ENCODE assay signal across 26 cellular contexts in genomic region chr14:74419086-74419485, GRCh38. TPM values are rescaled to one million over a fixed set of nuclear protein-coding genes. Genes with fewer than 3 reads are reported as not detected.
DNase-seq lines count a peak whose midpoint lies in the region; ATAC-seq, FAIRE-seq and TF ChIP-seq lines count a peak whose summit lies in the region.
"Had no signal": no experiment of that assay in that cellular context is flagged by ENCODE, and none has a peak within 500 bp of the region (broad histone marks: within the 10 kb centered on the region; RNA-seq: fewer than 3 reads in every experiment).

No MANE protein-coding gene starts in this region.

- no peaks in the 10 kb centered on the region for H3K9me3 Mint-ChIP-seq in neural progenitor cell
- no peaks in the 10 kb centered on the region for H3K9me3 Mint-ChIP-seq in activated T-helper 2 cell treated with anti-CD3 and anti-CD28 coated beads, Interferon-gamma antibody, Interleukin-2, Interleukin-4, amounts not matched to agents 10 μg/mL and 5 μg/mL and 100 μg/mL, durations not matched to agents 14 hours and 24 hours and 36 hours
- H3K9me3 Mint-ChIP-seq: CD14-positive monocyte had no signal

- H3K79me2 ChIP-seq in neural progenitor cell (ENCODE audit: low read depth), result no peaks in the 10 kb centered on the region

- no peak overlapping the region for H3K27ac Mint-ChIP-seq in neural progenitor cell
- H3K27ac Mint-ChIP-seq in activated T-helper 2 cell treated with anti-CD3 and anti-CD28 coated beads, Interferon-gamma antibody, Interleukin-2, Interleukin-4, amounts not matched to agents 10 μg/mL and 5 μg/mL and 100 μg/mL, durations not matched to agents 14 hours and 24 hours and 36 hours, result no peak overlapping the region
- H3K27ac Mint-ChIP-seq: CD14-positive monocyte; CD4-positive, alpha-beta T cell; CD8-positive, alpha-beta memory T cell had no signal

- WGBS in small intestine, 3 donors, result 22 to 46% (median 30%) methylated on average over 5 of the region's 5 CpGs

- no peak overlapping the region for H3K4me3 Mint-ChIP-seq in neural progenitor cell
- no peak overlapping the region for H3K4me3 Mint-ChIP-seq in activated T-helper 2 cell treated with anti-CD3 and anti-CD28 coated beads, Interferon-gamma antibody, Interleukin-2, Interleukin-4, amounts not matched to agents 10 μg/mL and 5 μg/mL and 100 μg/mL, durations not matched to agents 14 hours and 24 hours and 36 hours (ENCODE audit: low read depth)
- H3K4me3 Mint-ChIP-seq: CD14-positive monocyte; CD4-positive, alpha-beta T cell; CD8-positive, alpha-beta memory T cell had no signal

- DNase-seq in HTR-8/SVneo (ENCODE audit: insufficient read length, low spot score) (no peak), OCI-M1 (lab: John Stamatoyannopoulos, UW) (peak; percentile 4), neural progenitor cell (ENCODE audit: low spot score) (no peak), small intestine (no peak)
- no peak for DNase-seq in activated T-helper 2 cell treated with anti-CD3 and anti-CD28 coated beads, Interferon-gamma antibody, Interleukin-2, Interleukin-4, amounts not matched to agents 10 μg/mL and 5 μg/mL and 100 μg/mL, durations not matched to agents 14 hours and 24 hours and 36 hours (ENCODE audit: low spot score)
- DNase-seq: 8988T; ACHN; AML-193; BE2C; CD4-positive, alpha-beta T cell; CD8-positive, alpha-beta memory T cell; DMS 273 treated with DMSO at 0.1 percent for 48 hours; DMS79; EL; GDM1; GM23248; H7; HCEC 1CT had no signal

- H3K27ac ChIP-seq in neural progenitor cell, result no peak overlapping the region
- H3K27ac ChIP-seq in small intestine (ENCODE audit: low read depth in 1 of 2, low read length in 1 of 2), result no peak overlapping the region
- H3K27ac ChIP-seq: A549; BLaER1 treated with 17β-estradiol and CSF1 and Interleukin-3, amounts not matched to agents 10 nM and 100 nM; GM23248 had no signal

- H3K4me3 ChIP-seq in neural progenitor cell (no peak overlapping the region), small intestine (ENCODE audit: low read depth in 1 of 2, low read length in 2 of 2) (no peak overlapping the region)
- H3K4me3 ChIP-seq: A549; BLaER1 treated with 17β-estradiol and CSF1 and Interleukin-3, amounts not matched to agents 10 nM and 100 nM; GM12878; GM23248 had no signal

- H3K4me1 ChIP-seq in neural progenitor cell, result peaks cover 48% of the 10 kb centered on the region
- no peaks in the 10 kb centered on the region for H3K4me1 ChIP-seq in small intestine (ENCODE audit: control insufficient read depth in 2 of 2, insufficient read depth in 1 of 2, low read depth in 1 of 2, low read length in 1 of 2)
- H3K4me1 ChIP-seq: A549, BE2C had no signal

- peaks cover 9% of the 10 kb centered on the region for H3K27me3 Mint-ChIP-seq in neural progenitor cell (ENCODE audit: insufficient read depth, low read depth)
- H3K27me3 Mint-ChIP-seq in activated T-helper 2 cell treated with anti-CD3 and anti-CD28 coated beads, Interferon-gamma antibody, Interleukin-2, Interleukin-4, amounts not matched to agents 10 μg/mL and 5 μg/mL and 100 μg/mL, durations not matched to agents 14 hours and 24 hours and 36 hours (ENCODE audit: low read depth), result peaks cover 14% of the 10 kb centered on the region

- H3K27me3 ChIP-seq in neural progenitor cell (peaks cover 2% of the 10 kb centered on the region), small intestine (ENCODE audit: control insufficient read depth in 2 of 2, insufficient read depth in 2 of 2, low read length in 2 of 2) (peaks cover 3 to 14% of the 10 kb centered on the region in 2 donors)
- H3K27me3 ChIP-seq: BLaER1 treated with 17β-estradiol and CSF1 and Interleukin-3, amounts not matched to agents 10 nM and 100 nM had no signal

- no peak for TF ChIP-seq CTCF in neural progenitor cell (IDR thresholded peaks at IDR 0.05)

- H4K20me1 ChIP-seq in neural progenitor cell (ENCODE audit: low read depth), result no peaks in the 10 kb centered on the region

- intact Hi-C loops in activated T-helper 2 cell treated with anti-CD3 and anti-CD28 coated beads, Interferon-gamma antibody, Interleukin-2, Interleukin-4, amounts not matched to agents 10 μg/mL and 5 μg/mL and 100 μg/mL, durations not matched to agents 14 hours and 24 hours and 36 hours (cut with micrococcal nuclease), result no loop called here

- H3F3A ChIP-seq in neural progenitor cell (ENCODE audit: low read depth), result peaks cover 44% of the 10 kb centered on the region

- H3K36me3 ChIP-seq in neural progenitor cell (no peaks in the 10 kb centered on the region), small intestine (ENCODE audit: control insufficient read depth in 2 of 2, insufficient read depth in 2 of 2, low read length in 2 of 2) (no peaks in the 10 kb centered on the region)
- H3K36me3 ChIP-seq: BE2C; BLaER1 treated with 17β-estradiol and CSF1 and Interleukin-3, amounts not matched to agents 10 nM and 100 nM had no signal

- H2AFZ ChIP-seq in neural progenitor cell (replicated peaks), result no peak overlapping the region
- H2AFZ ChIP-seq: GM23248 had no signal

- ATAC-seq in HG02610 (IDR thresholded peaks at IDR 0.05; ENCODE audit: unreplicated experiment), result no peak
- ATAC-seq: A549, GM12878 had no signal

- H3K36me3 Mint-ChIP-seq in neural progenitor cell, result no peaks in the 10 kb centered on the region
- no peaks in the 10 kb centered on the region for H3K36me3 Mint-ChIP-seq in activated T-helper 2 cell treated with anti-CD3 and anti-CD28 coated beads, Interferon-gamma antibody, Interleukin-2, Interleukin-4, amounts not matched to agents 10 μg/mL and 5 μg/mL and 100 μg/mL, durations not matched to agents 14 hours and 24 hours and 36 hours (ENCODE audit: low read depth)
- H3K36me3 Mint-ChIP-seq: CD14-positive monocyte had no signal

- H3K9me3 ChIP-seq in neural progenitor cell (ENCODE audit: low read depth) (no peaks in the 10 kb centered on the region), small intestine (ENCODE audit: control insufficient read depth, low read depth) (no peaks in the 10 kb centered on the region)
- H3K9me3 ChIP-seq: A549; BE2C; BLaER1 treated with 17β-estradiol and CSF1 and Interleukin-3, amounts not matched to agents 10 nM and 100 nM had no signal

- no peak overlapping the region for H3K9ac ChIP-seq in neural progenitor cell
- H3K9ac ChIP-seq: BLaER1 treated with 17β-estradiol and CSF1 and Interleukin-3, amounts not matched to agents 10 nM and 100 nM; GM23248 had no signal

- FAIRE-seq in HTR-8/SVneo (lab: Jason Lieb, UNC) (peak; percentile 80), small intestine (lab: Jason Lieb, UNC) (no peak)
- FAIRE-seq: A549, D721Med, GM12878, GM19239, H1 had no signal

- H3K4me1 Mint-ChIP-seq in neural progenitor cell, result peaks cover 13% of the 10 kb centered on the region
- H3K4me1 Mint-ChIP-seq in activated T-helper 2 cell treated with anti-CD3 and anti-CD28 coated beads, Interferon-gamma antibody, Interleukin-2, Interleukin-4, amounts not matched to agents 10 μg/mL and 5 μg/mL and 100 μg/mL, durations not matched to agents 14 hours and 24 hours and 36 hours (ENCODE audit: low read depth), result no peaks in the 10 kb centered on the region
- H3K4me1 Mint-ChIP-seq: CD8-positive, alpha-beta memory T cell had no signal

- H3K4me2 ChIP-seq in neural progenitor cell, result peak overlapping the region; percentile 77
- H3K4me2 ChIP-seq: A549; BLaER1 treated with 17β-estradiol and CSF1 and Interleukin-3, amounts not matched to agents 10 nM and 100 nM had no signal

RNA-seq across cellular contexts. Expression of gene SYNDIG1L, which starts 6.9 kb away (rescaled TPM):
- 0.40 TPM in 1 of 2 replicates, not detected in the other for total RNA-seq in neural progenitor cell (ENCODE audit: low replicate concordance)
- total RNA-seq in activated T-helper 2 cell treated with anti-CD3 and anti-CD28 coated beads, Interferon-gamma antibody, Interleukin-2, Interleukin-4, amounts not matched to agents 10 μg/mL and 5 μg/mL and 100 μg/mL, durations not matched to agents 14 hours and 24 hours and 36 hours, result not detected in 2 replicates
- 1 to 10 TPM in 1 of 3 donors, not detected in 2; 3.0 TPM for polyA plus RNA-seq in small intestine
- total RNA-seq: CD4-positive, alpha-beta T cell; CD8-positive, alpha-beta memory T cell; GM12878; GM23248 had no signal
- polyA plus RNA-seq: A549; CD14-positive monocyte; CD8-positive, alpha-beta memory T cell; GM23248 had no signal
